24 cellular contexts compared by ENCODE assay signal in the genomic region with DNA sequence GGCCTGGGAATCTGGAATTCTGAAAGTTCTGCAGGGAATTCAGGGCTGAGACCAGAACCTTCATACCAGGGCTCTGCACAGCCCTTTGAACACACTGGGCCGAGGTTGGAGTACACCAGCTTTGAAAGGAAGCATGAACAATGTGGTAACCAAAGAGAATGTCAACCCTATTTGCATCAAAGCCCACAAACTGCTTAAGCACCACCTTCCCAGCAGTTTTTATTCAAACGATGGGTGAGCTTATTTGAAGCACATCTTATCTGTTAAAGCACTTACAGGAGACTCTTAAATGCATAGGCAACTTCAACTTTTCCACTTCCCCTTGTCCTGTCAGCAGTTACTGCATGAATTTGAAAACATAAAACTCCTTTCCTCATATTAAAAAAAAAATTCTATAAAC.
DNase-seq lines count a peak whose midpoint lies in the region; ATAC-seq lines count a peak whose summit lies in the region.
"Had no signal": no experiment of that assay in that cellular context is flagged by ENCODE, and none has a peak within 500 bp of the region (broad histone marks: within the 10 kb centered on the region; RNA-seq: fewer than 3 reads in every experiment).

No MANE protein-coding gene starts in this region.

- H3K79me1 ChIP-seq in neuronal stem cell (ENCODE audit: low read depth, low read length), result no peaks in the 10 kb centered on the region

- H3K23ac ChIP-seq in neuronal stem cell (ENCODE audit: low read depth, low read length, poor library complexity), result no peak overlapping the region

- H3K4me2 ChIP-seq in neuronal stem cell (ENCODE audit: insufficient read depth, low read length, poor library complexity, severe bottlenecking), result no peak overlapping the region
- H3K4me2 ChIP-seq: BLaER1 had no signal

- H4K8ac ChIP-seq in neuronal stem cell (ENCODE audit: low read depth, low read length), result no peak overlapping the region

- H3K27ac ChIP-seq in neuronal stem cell (replicated peaks; ENCODE audit: low read length), result no peak overlapping the region
- H3K27ac ChIP-seq: BLaER1, prostate gland, stomach had no signal

- H3K4me3 ChIP-seq in neuronal stem cell (ENCODE audit: low read length in 2 of 2), result no peak overlapping the region
- H3K4me3 ChIP-seq: BLaER1, prostate gland, stomach had no signal

- no peaks in the 10 kb centered on the region for H3K27me3 ChIP-seq in neuronal stem cell (ENCODE audit: control insufficient read depth in 3 of 3, insufficient read depth in 3 of 3, low read depth in 1 of 3, low read length in 3 of 3)
- H3K27me3 ChIP-seq: BLaER1, stomach had no signal

- H3K18ac ChIP-seq in neuronal stem cell (ENCODE audit: low read length), result no peak overlapping the region

- H3K4me1 ChIP-seq in neuronal stem cell (ENCODE audit: control insufficient read depth in 2 of 2, insufficient read depth in 1 of 2, low read depth in 1 of 2, low read length in 2 of 2), result peaks cover 1 to 4% of the 10 kb centered on the region in 2 donors
- H3K4me1 ChIP-seq: BLaER1, prostate gland, stomach had no signal

- H3K4ac ChIP-seq in neuronal stem cell (ENCODE audit: low read length), result no peak overlapping the region

- no peak overlapping the region for H2AK5ac ChIP-seq in neuronal stem cell (ENCODE audit: low read depth, low read length)

- no peak overlapping the region for H2BK120ac ChIP-seq in neuronal stem cell (ENCODE audit: low read depth, low read length)

- no peaks in the 10 kb centered on the region for H3K36me3 ChIP-seq in neuronal stem cell (replicated peaks in 1 of 2; ENCODE audit: control insufficient read depth in 2 of 2, insufficient read depth in 2 of 2, low read length in 2 of 2)
- H3K36me3 ChIP-seq: BLaER1, prostate gland, stomach had no signal

- H3K9me3 ChIP-seq in neuronal stem cell (replicated peaks in 1 of 2; ENCODE audit: control insufficient read depth in 2 of 2, insufficient read depth in 1 of 2, low read depth in 1 of 2, low read length in 2 of 2), result no peaks in the 10 kb centered on the region
- H3K9me3 ChIP-seq: BLaER1, prostate gland, stomach had no signal

- ATAC-seq in HG02852 (IDR thresholded peaks at IDR 0.05; ENCODE audit: unreplicated experiment), result peak; percentile 44
- ATAC-seq: esophagus mucosa, Right ventricle myocardium inferior, T-cell had no signal

- no peak overlapping the region for H2BK12ac ChIP-seq in neuronal stem cell (ENCODE audit: low read length)

- no peak overlapping the region for H3K14ac ChIP-seq in neuronal stem cell (ENCODE audit: low read length)

- WGBS in neuronal stem cell (ENCODE audit: extremely low coverage in 2 of 2, insufficient read length in 2 of 2, insufficient replicate concordance in 1 of 2), 2 donors, result no CpG with 5 or more reads among the region's 2 CpGs

- H2AFZ ChIP-seq in neuronal stem cell (ENCODE audit: low read length), result peak overlapping the region; percentile 7

- H2BK15ac ChIP-seq in neuronal stem cell (ENCODE audit: low read length), result no peak overlapping the region

- H3K9ac ChIP-seq in neuronal stem cell (ENCODE audit: low read depth, low read length, poor library complexity), result no peak overlapping the region
- H3K9ac ChIP-seq: BLaER1 had no signal

- no peak overlapping the region for H2BK5ac ChIP-seq in neuronal stem cell (ENCODE audit: low read length)

- DNase-seq in NOMO-1 treated with DMSO at 0.1 percent for 48 hours (lab: John Stamatoyannopoulos, UW; ENCODE audit: unreplicated experiment) (peak; percentile 16), NOMO-1 treated with dmso at 0.1 percent for 144 hours (lab: John Stamatoyannopoulos, UW; ENCODE audit: unreplicated experiment) (no peak), NCI-H1048 (lab: John Stamatoyannopoulos, UW) (peak; percentile 36), neuronal stem cell (ENCODE audit: low spot score) (no peak), HUDEP-2 (lab: John Stamatoyannopoulos, UW; ENCODE audit: unreplicated experiment in 76 of 76) (no peak), NCI-H446 (lab: John Stamatoyannopoulos, UW) (no peak), KG1 (lab: John Stamatoyannopoulos, UW) (no peak)
- DNase-seq: activated CD4-positive, alpha-beta T cell treated with anti-CD3 and anti-CD28 coated beads, Interleukin-2, amount 50 U/mL, for 4 hours; activated gamma-delta T cell treated with Interleukin-2 at 50 U/mL for 16 hours; activated T-cell treated with anti-CD3 and anti-CD28 coated beads for 4 hours; Calu3; cerebellar nuclear complex; effector CD4-positive, alpha-beta T cell; left cardiac atrium; NCI-H187; NCI-H446 treated with DMSO at 0.1 percent for 48 hours; stimulated activated CD4-positive, alpha-beta T cell treated with anti-CD3 and anti-CD28 coated beads, Interleukin-2, amount 100 ng/mL, for 24 hours; stomach; T-cell had no signal

- no peak overlapping the region for H4K91ac ChIP-seq in neuronal stem cell (ENCODE audit: low read depth, low read length, poor library complexity)

Comparison
In these comparisons a context has a peak if more than half of its experiments do, and no peak if none do; other contexts are left out.
1. DNase-seq: peak in NOMO-1 treated with DMSO at 0.1 percent for 48 hours (single experiment) and NCI-H1048 (single experiment); none in NOMO-1 treated with dmso at 0.1 percent for 144 hours (single experiment), neuronal stem cell (single experiment), HUDEP-2 (0 of 76), NCI-H446 (0 of 2) and KG1 (single experiment).